ENCODE assay signal across 26 cellular contexts in the genomic region with DNA sequence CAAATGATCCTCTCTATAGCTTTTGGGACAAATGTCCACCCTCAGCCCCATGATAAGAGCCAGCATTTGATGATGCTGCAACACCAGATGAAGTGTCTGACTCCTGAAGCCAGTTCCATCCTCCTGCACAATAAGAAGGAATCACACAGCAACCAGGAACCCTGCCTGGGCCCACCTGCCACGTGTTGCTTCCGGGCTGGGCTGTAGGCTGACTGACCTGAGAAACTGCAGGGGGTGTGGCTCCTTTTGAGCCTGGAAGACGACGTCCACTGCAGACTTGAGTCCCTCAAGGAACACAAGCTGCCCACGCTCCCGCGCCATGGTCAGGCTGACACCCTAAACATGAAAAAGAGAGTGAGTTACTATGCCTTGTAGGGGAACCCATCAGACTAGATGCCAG.
"Had no signal": no experiment of that assay in that cellular context is flagged by ENCODE, and none has a peak within 500 bp of the region (broad histone marks: within the 10 kb centered on the region; RNA-seq: fewer than 3 reads in every experiment).

No MANE protein-coding gene starts in this region.

- H3K4me3 Mint-ChIP-seq: activated CD4-positive, alpha-beta memory T cell treated with anti-CD3 and anti-CD28 coated beads, Interleukin-2, amount 10 ng/mL, durations not matched to agents 7 days and 5 days; activated CD4-positive, alpha-beta T cell treated with anti-CD3 and anti-CD28 coated beads, Interleukin-2, amount 10 ng/mL, durations not matched to agents 7 days and 5 days; activated naive CD4-positive, alpha-beta T cell treated with anti-CD3 and anti-CD28 coated beads, Interleukin-2, amount 10 ng/mL, durations not matched to agents 7 days and 5 days; activated naive CD8-positive, alpha-beta T cell; activated T-cell treated with anti-CD3 and anti-CD28 coated beads, Interleukin-2, amount 50 U/mL, for 24 hours; activated T-cell treated with anti-CD3 and anti-CD28 coated beads, Interleukin-2, amount 50 U/mL, for 72 hours; central memory CD8-positive, alpha-beta T cell; effector memory CD8-positive, alpha-beta T cell had no signal

- DNase-seq: activated CD4-positive, alpha-beta memory T cell treated with anti-CD3 and anti-CD28 coated beads, Interleukin-2, amount 10 ng/mL, durations not matched to agents 7 days and 5 days; activated CD4-positive, alpha-beta T cell treated with anti-CD3 and anti-CD28 coated beads for 1 hour; activated CD4-positive, alpha-beta T cell treated with anti-CD3 and anti-CD28 coated beads for 4 hours; activated CD4-positive, alpha-beta T cell treated with anti-CD3 and anti-CD28 coated beads, Interleukin-2, amount 10 ng/mL, durations not matched to agents 7 days and 5 days; activated CD4-positive, alpha-beta T cell treated with anti-CD3 and anti-CD28 coated beads, Interleukin-2, amount 50 U/mL, for 4 hours; activated CD8-positive, alpha-beta memory T cell treated with anti-CD3 and anti-CD28 coated beads, Interleukin-2, amount 50 U/mL, for 48 hours; activated gamma-delta T cell; activated naive CD4-positive, alpha-beta T cell; activated naive CD4-positive, alpha-beta T cell treated with anti-CD3 and anti-CD28 coated beads, Interleukin-2, amount 10 ng/mL, durations not matched to agents 7 days and 5 days; activated T-cell treated with anti-CD3 and anti-CD28 coated beads for 4 hours; activated T-cell treated with anti-CD3 and anti-CD28 coated beads, Interleukin-2, amount 50 U/mL, for 24 hours; activated T-cell treated with anti-CD3 and anti-CD28 coated beads, Interleukin-2, amount 50 U/mL, for 72 hours; amniotic stem cell; anterior cingulate cortex; brain microvascular endothelial cell; cortex of kidney; dermis blood vessel endothelial cell; effector CD4-positive, alpha-beta T cell; effector memory CD8-positive, alpha-beta T cell; esophagus squamous epithelium; foreskin melanocyte; T-helper 2 cell had no signal

- H3K4me1 ChIP-seq: esophagus squamous epithelium, gastroesophageal sphincter had no signal

- ATAC-seq: activated T-cell treated with anti-CD3 and anti-CD28 coated beads, Interleukin-2, amount 50 U/mL, for 72 hours; effector memory CD8-positive, alpha-beta T cell; gastroesophageal sphincter had no signal

- H3K9me3 ChIP-seq: esophagus squamous epithelium, gastroesophageal sphincter had no signal

- H3K4me3 ChIP-seq: esophagus squamous epithelium, gastroesophageal sphincter had no signal

- H3K4me1 Mint-ChIP-seq: activated CD4-positive, alpha-beta memory T cell treated with anti-CD3 and anti-CD28 coated beads, Interleukin-2, amount 10 ng/mL, durations not matched to agents 7 days and 5 days; activated CD4-positive, alpha-beta T cell treated with anti-CD3 and anti-CD28 coated beads, Interleukin-2, amount 10 ng/mL, durations not matched to agents 7 days and 5 days; activated naive CD4-positive, alpha-beta T cell treated with anti-CD3 and anti-CD28 coated beads, Interleukin-2, amount 10 ng/mL, durations not matched to agents 7 days and 5 days had no signal

- H3K27ac ChIP-seq: brain microvascular endothelial cell, epithelial cell of prostate, esophagus squamous epithelium, gastroesophageal sphincter had no signal

- H3K27me3 Mint-ChIP-seq: activated CD4-positive, alpha-beta memory T cell treated with anti-CD3 and anti-CD28 coated beads, Interleukin-2, amount 10 ng/mL, durations not matched to agents 7 days and 5 days; activated CD4-positive, alpha-beta T cell treated with anti-CD3 and anti-CD28 coated beads, Interleukin-2, amount 10 ng/mL, durations not matched to agents 7 days and 5 days; activated naive CD4-positive, alpha-beta T cell treated with anti-CD3 and anti-CD28 coated beads, Interleukin-2, amount 10 ng/mL, durations not matched to agents 7 days and 5 days; activated naive CD8-positive, alpha-beta T cell; activated T-cell treated with anti-CD3 and anti-CD28 coated beads, Interleukin-2, amount 50 U/mL, for 24 hours; central memory CD8-positive, alpha-beta T cell; effector memory CD8-positive, alpha-beta T cell had no signal

- H3K27me3 ChIP-seq: brain microvascular endothelial cell, esophagus squamous epithelium, gastroesophageal sphincter had no signal

- H3K27ac Mint-ChIP-seq: activated CD4-positive, alpha-beta memory T cell treated with anti-CD3 and anti-CD28 coated beads, Interleukin-2, amount 10 ng/mL, durations not matched to agents 7 days and 5 days; activated CD4-positive, alpha-beta T cell treated with anti-CD3 and anti-CD28 coated beads, Interleukin-2, amount 10 ng/mL, durations not matched to agents 7 days and 5 days; activated naive CD4-positive, alpha-beta T cell treated with anti-CD3 and anti-CD28 coated beads, Interleukin-2, amount 10 ng/mL, durations not matched to agents 7 days and 5 days; activated naive CD8-positive, alpha-beta T cell; activated T-cell treated with anti-CD3 and anti-CD28 coated beads, Interleukin-2, amount 50 U/mL, for 24 hours; activated T-cell treated with anti-CD3 and anti-CD28 coated beads, Interleukin-2, amount 50 U/mL, for 72 hours; effector memory CD8-positive, alpha-beta T cell had no signal

- H3K9me3 Mint-ChIP-seq: activated CD4-positive, alpha-beta memory T cell treated with anti-CD3 and anti-CD28 coated beads, Interleukin-2, amount 10 ng/mL, durations not matched to agents 7 days and 5 days; activated CD4-positive, alpha-beta T cell treated with anti-CD3 and anti-CD28 coated beads, Interleukin-2, amount 10 ng/mL, durations not matched to agents 7 days and 5 days; activated naive CD4-positive, alpha-beta T cell treated with anti-CD3 and anti-CD28 coated beads, Interleukin-2, amount 10 ng/mL, durations not matched to agents 7 days and 5 days; activated T-cell treated with anti-CD3 and anti-CD28 coated beads, Interleukin-2, amount 50 U/mL, for 24 hours; activated T-cell treated with anti-CD3 and anti-CD28 coated beads, Interleukin-2, amount 50 U/mL, for 72 hours; central memory CD8-positive, alpha-beta T cell; effector memory CD8-positive, alpha-beta T cell had no signal
